ENCODE assay signal across 32 cellular contexts in genomic region chr2:221874444-221874843, GRCh38.
"Had no signal": no experiment of that assay in that cellular context is flagged by ENCODE, and none has a peak within 500 bp of the region (broad histone marks: within the 10 kb centered on the region; RNA-seq: fewer than 3 reads in every experiment).

No MANE protein-coding gene starts in this region.

- H3K36me3 ChIP-seq: brain microvascular endothelial cell, breast epithelium, cardiac muscle cell had no signal

- H3K4me1 ChIP-seq: body of pancreas, breast epithelium had no signal

- H3K9me3 ChIP-seq: body of pancreas had no signal

- DNase-seq: activated B cell treated with CpG ODN at 0.5 μM for 24 hours; activated CD4-positive, alpha-beta memory T cell treated with anti-CD3 and anti-CD28 coated beads for 36 hours; activated CD4-positive, alpha-beta T cell treated with anti-CD3 and anti-CD28 coated beads for 4 hours; activated CD4-positive, alpha-beta T cell treated with anti-CD3 and anti-CD28 coated beads, Interleukin-2, amount 10 ng/mL, durations not matched to agents 24 days and 14 days; activated CD4-positive, alpha-beta T cell treated with anti-CD3 and anti-CD28 coated beads, Interleukin-2, amount 50 U/mL, for 1 hour; activated CD4-positive, alpha-beta T cell treated with anti-CD3 and anti-CD28 coated beads, Interleukin-2, amount 50 U/mL, for 4 hours; activated CD4-positive, CD25-positive, alpha-beta regulatory T cell treated with anti-CD3 and anti-CD28 coated beads, Interleukin-2, amount 50 U/mL, for 72 hours; activated CD8-positive, alpha-beta memory T cell treated with anti-CD3 and anti-CD28 coated beads, Interleukin-2, amount 10 ng/mL, durations not matched to agents 7 days and 5 days; activated CD8-positive, alpha-beta memory T cell treated with anti-CD3 and anti-CD28 coated beads, Interleukin-2, amount 50 U/mL, for 48 hours; activated CD8-positive, alpha-beta T cell treated with anti-CD3 and anti-CD28 coated beads for 36 hours; activated effector memory CD4-positive, alpha-beta T cell treated with Interleukin-2 at 50 U/mL for 16 hours; activated gamma-delta T cell; activated naive CD4-positive, alpha-beta T cell treated with anti-CD3 and anti-CD28 coated beads, Interleukin-2, amount 10 ng/mL, durations not matched to agents 7 days and 5 days; activated naive CD4-positive, alpha-beta T cell treated with Interleukin-2 at 50 U/mL for 16 hours; activated naive CD8-positive, alpha-beta T cell treated with anti-CD3 and anti-CD28 coated beads, Interleukin-2, amount 10 ng/mL, durations not matched to agents 7 days and 5 days; activated naive CD8-positive, alpha-beta T cell treated with anti-CD3 and anti-CD28 coated beads, Interleukin-2, amount 50 U/mL, for 24 hours; activated T-cell treated with anti-CD3 and anti-CD28 coated beads, Interleukin-2, amount 50 U/mL, for 24 hours; activated T-cell treated with anti-CD3 and anti-CD28 coated beads, Interleukin-2, amount 50 U/mL, for 48 hours; aorta; body of pancreas; brain microvascular endothelial cell; caudate nucleus; cerebellar nuclear complex; T-helper 1 cell; T-helper 2 cell; T-helper 9 cell had no signal

- H3K4me3 ChIP-seq: body of pancreas, breast epithelium, cardiac muscle cell had no signal

- H3K27me3 ChIP-seq: body of pancreas, brain microvascular endothelial cell, breast epithelium, cardiac muscle cell had no signal

- H3K27ac ChIP-seq: body of pancreas, brain microvascular endothelial cell, breast epithelium, cardiac muscle cell, VCaP had no signal

- FAIRE-seq: astrocyte, colon, TTC549 had no signal
